1 cellular context compared by ENCODE assay signal in the genomic region with DNA sequence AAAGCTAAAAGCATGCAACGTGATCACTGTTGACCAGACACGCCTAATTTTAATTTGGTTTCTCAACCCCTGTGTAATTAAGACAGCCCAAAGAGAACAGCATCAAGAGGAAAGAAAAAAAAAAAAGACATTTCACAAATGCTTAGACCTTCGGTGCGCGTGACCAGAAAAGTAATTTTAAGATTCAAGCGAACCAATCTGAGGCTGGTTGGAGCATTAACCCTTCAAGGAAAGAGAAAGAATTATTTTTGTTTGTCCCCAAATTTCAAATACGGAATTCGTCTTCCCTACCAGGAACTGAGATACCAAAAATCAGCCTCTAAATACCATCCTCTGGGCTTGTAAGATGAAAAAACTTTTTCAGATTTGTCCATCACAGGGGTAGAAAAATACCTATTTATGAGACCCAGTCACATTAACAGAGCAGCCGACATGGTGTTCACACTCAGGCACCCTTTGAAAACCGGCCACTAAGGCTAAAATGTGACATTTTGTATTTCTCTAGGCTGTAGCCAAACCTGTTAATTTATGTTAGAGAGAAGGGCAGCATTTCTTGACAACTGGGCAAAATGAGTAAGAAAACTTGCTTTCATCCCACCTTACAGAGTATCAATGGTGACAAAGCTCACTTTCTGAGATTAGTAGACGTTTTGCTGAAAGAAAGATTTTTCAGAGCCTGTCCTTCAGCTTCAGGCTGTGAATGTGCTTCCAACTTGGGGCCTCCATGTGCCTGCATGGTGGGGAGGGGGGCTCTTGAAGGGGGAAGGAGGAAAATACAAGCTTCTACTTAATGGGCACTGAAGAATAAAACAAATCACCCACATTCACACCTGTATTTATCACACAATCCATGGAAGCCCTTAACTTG.
TF ChIP-seq lines count a peak whose summit lies in the region.

No MANE protein-coding gene starts in this region.

TF ChIP-seq in GM23338, 12 proteins besides CTCF, POLR2A, EP300 and RAD21:
- TF ChIP-seq, protein P1, sequence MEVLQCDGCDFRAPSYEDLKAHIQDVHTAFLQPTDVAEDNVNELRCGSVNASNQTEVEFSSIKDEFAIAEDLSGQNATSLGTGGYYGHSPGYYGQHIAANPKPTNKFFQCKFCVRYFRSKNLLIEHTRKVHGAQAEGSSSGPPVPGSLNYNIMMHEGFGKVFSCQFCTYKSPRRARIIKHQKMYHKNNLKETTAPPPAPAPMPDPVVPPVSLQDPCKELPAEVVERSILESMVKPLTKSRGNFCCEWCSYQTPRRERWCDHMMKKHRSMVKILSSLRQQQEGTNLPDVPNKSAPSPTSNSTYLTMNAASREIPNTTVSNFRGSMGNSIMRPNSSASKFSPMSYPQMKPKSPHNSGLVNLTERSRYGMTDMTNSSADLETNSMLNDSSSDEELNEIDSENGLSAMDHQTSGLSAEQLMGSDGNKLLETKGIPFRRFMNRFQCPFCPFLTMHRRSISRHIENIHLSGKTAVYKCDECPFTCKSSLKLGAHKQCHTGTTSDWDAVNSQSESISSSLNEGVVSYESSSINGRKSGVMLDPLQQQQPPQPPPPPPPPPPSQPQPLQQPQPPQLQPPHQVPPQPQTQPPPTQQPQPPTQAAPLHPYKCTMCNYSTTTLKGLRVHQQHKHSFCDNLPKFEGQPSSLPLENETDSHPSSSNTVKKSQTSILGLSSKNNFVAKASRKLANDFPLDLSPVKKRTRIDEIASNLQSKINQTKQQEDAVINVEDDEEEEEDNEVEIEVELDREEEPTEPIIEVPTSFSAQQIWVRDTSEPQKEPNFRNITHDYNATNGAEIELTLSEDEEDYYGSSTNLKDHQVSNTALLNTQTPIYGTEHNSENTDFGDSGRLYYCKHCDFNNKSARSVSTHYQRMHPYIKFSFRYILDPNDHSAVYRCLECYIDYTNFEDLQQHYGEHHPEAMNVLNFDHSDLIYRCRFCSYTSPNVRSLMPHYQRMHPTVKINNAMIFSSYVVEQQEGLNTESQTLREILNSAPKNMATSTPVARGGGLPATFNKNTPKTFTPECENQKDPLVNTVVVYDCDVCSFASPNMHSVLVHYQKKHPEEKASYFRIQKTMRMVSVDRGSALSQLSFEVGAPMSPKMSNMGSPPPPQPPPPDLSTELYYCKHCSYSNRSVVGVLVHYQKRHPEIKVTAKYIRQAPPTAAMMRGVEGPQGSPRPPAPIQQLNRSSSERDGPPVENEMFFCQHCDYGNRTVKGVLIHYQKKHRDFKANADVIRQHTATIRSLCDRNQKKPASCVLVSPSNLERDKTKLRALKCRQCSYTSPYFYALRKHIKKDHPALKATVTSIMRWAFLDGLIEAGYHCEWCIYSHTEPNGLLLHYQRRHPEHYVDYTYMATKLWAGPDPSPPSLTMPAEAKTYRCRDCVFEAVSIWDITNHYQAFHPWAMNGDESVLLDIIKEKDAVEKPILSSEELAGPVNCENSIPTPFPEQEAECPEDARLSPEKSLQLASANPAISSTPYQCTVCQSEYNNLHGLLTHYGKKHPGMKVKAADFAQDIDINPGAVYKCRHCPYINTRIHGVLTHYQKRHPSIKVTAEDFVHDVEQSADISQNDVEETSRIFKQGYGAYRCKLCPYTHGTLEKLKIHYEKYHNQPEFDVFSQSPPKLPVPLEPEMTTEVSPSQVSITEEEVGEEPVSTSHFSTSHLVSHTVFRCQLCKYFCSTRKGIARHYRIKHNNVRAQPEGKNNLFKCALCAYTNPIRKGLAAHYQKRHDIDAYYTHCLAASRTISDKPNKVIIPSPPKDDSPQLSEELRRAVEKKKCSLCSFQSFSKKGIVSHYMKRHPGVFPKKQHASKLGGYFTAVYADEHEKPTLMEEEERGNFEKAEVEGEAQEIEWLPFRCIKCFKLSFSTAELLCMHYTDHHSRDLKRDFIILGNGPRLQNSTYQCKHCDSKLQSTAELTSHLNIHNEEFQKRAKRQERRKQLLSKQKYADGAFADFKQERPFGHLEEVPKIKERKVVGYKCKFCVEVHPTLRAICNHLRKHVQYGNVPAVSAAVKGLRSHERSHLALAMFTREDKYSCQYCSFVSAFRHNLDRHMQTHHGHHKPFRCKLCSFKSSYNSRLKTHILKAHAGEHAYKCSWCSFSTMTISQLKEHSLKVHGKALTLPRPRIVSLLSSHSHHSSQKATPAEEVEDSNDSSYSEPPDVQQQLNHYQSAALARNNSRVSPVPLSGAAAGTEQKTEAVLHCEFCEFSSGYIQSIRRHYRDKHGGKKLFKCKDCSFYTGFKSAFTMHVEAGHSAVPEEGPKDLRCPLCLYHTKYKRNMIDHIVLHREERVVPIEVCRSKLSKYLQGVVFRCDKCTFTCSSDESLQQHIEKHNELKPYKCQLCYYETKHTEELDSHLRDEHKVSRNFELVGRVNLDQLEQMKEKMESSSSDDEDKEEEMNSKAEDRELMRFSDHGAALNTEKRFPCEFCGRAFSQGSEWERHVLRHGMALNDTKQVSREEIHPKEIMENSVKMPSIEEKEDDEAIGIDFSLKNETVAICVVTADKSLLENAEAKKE (CRISPR knock-in tag; IDR thresholded peaks at IDR 0.05): no peak
- TF ChIP-seq POLR2AphosphoS5 (IDR thresholded peaks at IDR 0.05; ENCODE audit: low read depth) (no peak), ZNF331 (CRISPR knock-in tag; IDR thresholded peaks at IDR 0.05; ENCODE audit: low read depth) (no peak), STAT1 (IDR thresholded peaks at IDR 0.05; ENCODE audit: unreplicated experiment) (no peak), CREB1 (CRISPR knock-in tag; IDR thresholded peaks at IDR 0.05; ENCODE audit: low read depth) (no peak), JUNB (IDR thresholded peaks at IDR 0.05; ENCODE audit: unreplicated experiment) (no peak), EZH2 (IDR thresholded peaks at IDR 0.05; ENCODE audit: low read depth, unreplicated experiment) (no peak), NANOG (IDR thresholded peaks at IDR 0.05; ENCODE audit: borderline replicate concordance) (no peak), EZH2phosphoT487 (IDR thresholded peaks at IDR 0.05; ENCODE audit: unreplicated experiment) (no peak), ZNF114 (CRISPR knock-in tag; IDR thresholded peaks at IDR 0.05) (no peak)
- TF ChIP-seq, protein P2, sequence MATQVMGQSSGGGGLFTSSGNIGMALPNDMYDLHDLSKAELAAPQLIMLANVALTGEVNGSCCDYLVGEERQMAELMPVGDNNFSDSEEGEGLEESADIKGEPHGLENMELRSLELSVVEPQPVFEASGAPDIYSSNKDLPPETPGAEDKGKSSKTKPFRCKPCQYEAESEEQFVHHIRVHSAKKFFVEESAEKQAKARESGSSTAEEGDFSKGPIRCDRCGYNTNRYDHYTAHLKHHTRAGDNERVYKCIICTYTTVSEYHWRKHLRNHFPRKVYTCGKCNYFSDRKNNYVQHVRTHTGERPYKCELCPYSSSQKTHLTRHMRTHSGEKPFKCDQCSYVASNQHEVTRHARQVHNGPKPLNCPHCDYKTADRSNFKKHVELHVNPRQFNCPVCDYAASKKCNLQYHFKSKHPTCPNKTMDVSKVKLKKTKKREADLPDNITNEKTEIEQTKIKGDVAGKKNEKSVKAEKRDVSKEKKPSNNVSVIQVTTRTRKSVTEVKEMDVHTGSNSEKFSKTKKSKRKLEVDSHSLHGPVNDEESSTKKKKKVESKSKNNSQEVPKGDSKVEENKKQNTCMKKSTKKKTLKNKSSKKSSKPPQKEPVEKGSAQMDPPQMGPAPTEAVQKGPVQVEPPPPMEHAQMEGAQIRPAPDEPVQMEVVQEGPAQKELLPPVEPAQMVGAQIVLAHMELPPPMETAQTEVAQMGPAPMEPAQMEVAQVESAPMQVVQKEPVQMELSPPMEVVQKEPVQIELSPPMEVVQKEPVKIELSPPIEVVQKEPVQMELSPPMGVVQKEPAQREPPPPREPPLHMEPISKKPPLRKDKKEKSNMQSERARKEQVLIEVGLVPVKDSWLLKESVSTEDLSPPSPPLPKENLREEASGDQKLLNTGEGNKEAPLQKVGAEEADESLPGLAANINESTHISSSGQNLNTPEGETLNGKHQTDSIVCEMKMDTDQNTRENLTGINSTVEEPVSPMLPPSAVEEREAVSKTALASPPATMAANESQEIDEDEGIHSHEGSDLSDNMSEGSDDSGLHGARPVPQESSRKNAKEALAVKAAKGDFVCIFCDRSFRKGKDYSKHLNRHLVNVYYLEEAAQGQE (IDR thresholded peaks at IDR 0.05; ENCODE audit: unreplicated experiment): no peak
- TF ChIP-seq, protein P3, sequence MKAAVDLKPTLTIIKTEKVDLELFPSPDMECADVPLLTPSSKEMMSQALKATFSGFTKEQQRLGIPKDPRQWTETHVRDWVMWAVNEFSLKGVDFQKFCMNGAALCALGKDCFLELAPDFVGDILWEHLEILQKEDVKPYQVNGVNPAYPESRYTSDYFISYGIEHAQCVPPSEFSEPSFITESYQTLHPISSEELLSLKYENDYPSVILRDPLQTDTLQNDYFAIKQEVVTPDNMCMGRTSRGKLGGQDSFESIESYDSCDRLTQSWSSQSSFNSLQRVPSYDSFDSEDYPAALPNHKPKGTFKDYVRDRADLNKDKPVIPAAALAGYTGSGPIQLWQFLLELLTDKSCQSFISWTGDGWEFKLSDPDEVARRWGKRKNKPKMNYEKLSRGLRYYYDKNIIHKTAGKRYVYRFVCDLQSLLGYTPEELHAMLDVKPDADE (IDR thresholded peaks at IDR 0.05): no peak
